In the genomic region with DNA sequence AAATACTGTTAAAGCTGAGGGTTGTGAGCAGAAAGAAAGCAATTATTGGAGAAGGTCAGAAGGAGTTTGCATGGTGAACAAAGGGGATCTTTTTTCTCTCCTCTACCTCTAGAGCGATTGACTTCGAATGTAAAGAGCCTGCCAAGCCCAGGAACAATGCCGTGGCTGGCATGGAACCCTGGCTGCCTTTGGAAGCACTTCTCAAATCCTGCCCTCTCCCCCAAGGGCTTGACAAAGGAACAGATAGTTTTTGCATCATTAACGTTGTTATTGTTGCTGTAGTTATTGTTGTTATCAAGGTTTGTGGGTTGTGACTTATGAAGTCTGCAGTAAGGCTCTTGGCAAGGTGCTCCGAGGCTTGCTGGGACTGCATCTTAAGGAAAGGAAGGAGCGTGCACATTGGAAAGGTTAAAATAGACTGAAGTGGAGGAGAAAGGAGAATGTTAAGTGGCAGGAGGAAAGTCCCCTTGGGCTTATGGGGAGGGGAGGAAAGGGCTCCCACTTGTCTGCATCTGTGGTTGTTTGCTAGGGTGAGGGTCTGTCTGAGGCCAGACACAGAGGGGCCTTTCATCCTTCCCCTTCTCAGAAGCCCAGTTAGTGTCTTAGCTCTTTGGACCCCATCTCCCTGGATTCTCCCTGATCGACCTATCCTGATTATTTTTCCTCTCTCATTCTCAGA, we compare ENCODE assay signal across 2 cellular contexts.
TF ChIP-seq lines count a peak whose summit lies in the region.

No MANE protein-coding gene starts in this region.

TF ChIP-seq in IMR-90, 13 proteins besides CTCF, POLR2A, EP300 and RAD21:
- TF ChIP-seq BHLHE40 (IDR thresholded peaks at IDR 0.05; ENCODE audit: low read depth, low read length): no peak
- TF ChIP-seq CHD1 (IDR thresholded peaks at IDR 0.05; ENCODE audit: low read depth, low read length): no peak
- no peak for TF ChIP-seq MAFK (IDR thresholded peaks at IDR 0.05; ENCODE audit: low read depth, low read length)
- TF ChIP-seq RFX5 (IDR thresholded peaks at IDR 0.05; ENCODE audit: low read depth, low read length): no peak
- no peak for TF ChIP-seq CEBPB (IDR thresholded peaks at IDR 0.05; ENCODE audit: low read depth, low read length)
- TF ChIP-seq RCOR1 (IDR thresholded peaks at IDR 0.05; ENCODE audit: insufficient replicate concordance, low read length): no peak

TF ChIP-seq in HepG2, 621 proteins besides CTCF, POLR2A, EP300 and RAD21:
- TF ChIP-seq RAD51 (IDR thresholded peaks at IDR 0.05; ENCODE audit: borderline replicate concordance) (no peak), PITX1 (CRISPR knock-in tag; IDR thresholded peaks at IDR 0.05) (0 out of 2 replicates have a peak, but pooled peaks have one; percentile 15), ZNF230 (CRISPR knock-in tag; IDR thresholded peaks at IDR 0.05) (0 out of 2 replicates have a peak, but pooled peaks have one; percentile 11)
- TF ChIP-seq, protein P1, sequence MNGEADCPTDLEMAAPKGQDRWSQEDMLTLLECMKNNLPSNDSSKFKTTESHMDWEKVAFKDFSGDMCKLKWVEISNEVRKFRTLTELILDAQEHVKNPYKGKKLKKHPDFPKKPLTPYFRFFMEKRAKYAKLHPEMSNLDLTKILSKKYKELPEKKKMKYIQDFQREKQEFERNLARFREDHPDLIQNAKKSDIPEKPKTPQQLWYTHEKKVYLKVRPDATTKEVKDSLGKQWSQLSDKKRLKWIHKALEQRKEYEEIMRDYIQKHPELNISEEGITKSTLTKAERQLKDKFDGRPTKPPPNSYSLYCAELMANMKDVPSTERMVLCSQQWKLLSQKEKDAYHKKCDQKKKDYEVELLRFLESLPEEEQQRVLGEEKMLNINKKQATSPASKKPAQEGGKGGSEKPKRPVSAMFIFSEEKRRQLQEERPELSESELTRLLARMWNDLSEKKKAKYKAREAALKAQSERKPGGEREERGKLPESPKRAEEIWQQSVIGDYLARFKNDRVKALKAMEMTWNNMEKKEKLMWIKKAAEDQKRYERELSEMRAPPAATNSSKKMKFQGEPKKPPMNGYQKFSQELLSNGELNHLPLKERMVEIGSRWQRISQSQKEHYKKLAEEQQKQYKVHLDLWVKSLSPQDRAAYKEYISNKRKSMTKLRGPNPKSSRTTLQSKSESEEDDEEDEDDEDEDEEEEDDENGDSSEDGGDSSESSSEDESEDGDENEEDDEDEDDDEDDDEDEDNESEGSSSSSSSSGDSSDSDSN (CRISPR knock-in tag; IDR thresholded peaks at IDR 0.05): no peak
